ENCODE assay signal across 27 cellular contexts in the genomic region with DNA sequence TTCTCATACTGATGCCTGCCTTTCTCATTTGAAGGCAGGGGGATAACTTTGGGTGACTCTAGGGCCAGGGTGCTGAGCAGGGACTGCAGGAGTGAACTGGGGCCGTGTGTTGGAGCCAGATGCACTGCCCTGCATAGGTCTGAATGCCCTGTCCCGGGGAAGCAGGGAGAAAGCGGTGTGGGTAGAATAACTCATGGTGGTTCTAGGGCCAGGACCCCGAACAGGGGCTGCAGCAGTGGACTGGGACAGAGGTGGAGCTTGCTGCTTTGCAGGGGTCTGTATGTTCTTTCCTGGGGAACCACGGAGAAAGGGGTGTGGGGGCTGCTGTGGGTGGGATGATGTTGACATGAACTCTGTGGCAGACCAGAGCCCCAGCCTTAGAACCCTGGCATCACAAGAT. TPM values are rescaled to one million over a fixed set of nuclear protein-coding genes. Genes with fewer than 3 reads are reported as not detected.
"Had no signal": no experiment of that assay in that cellular context is flagged by ENCODE, and none has a peak within 500 bp of the region (broad histone marks: within the 10 kb centered on the region; RNA-seq: fewer than 3 reads in every experiment).

No MANE protein-coding gene starts in this region.

- H3K27me3 Mint-ChIP-seq: activated CD8-positive, alpha-beta T cell treated with anti-CD3 and anti-CD28 coated beads for 36 hours; activated naive CD8-positive, alpha-beta T cell treated with anti-CD3 and anti-CD28 coated beads, Interleukin-2, amount 50 U/mL, for 24 hours; T-cell had no signal

- H3K4me1 ChIP-seq: ascending aorta, body of pancreas had no signal

- H3K27me3 ChIP-seq: ascending aorta, body of pancreas had no signal

- H3K36me3 ChIP-seq: ascending aorta had no signal

- H3K4me3 ChIP-seq: ascending aorta, body of pancreas, SK-N-MC had no signal

- H3K9me3 ChIP-seq: ascending aorta, body of pancreas had no signal

- H3K27ac ChIP-seq: ascending aorta, body of pancreas, SK-N-MC had no signal

- H3K36me3 Mint-ChIP-seq: activated naive CD4-positive, alpha-beta T cell treated with anti-CD3 and anti-CD28 coated beads, Interleukin-2, amount 50 U/mL, for 72 hours; T-cell had no signal

- H3K27ac Mint-ChIP-seq: activated CD8-positive, alpha-beta T cell treated with anti-CD3 and anti-CD28 coated beads for 36 hours; activated naive CD4-positive, alpha-beta T cell treated with anti-CD3 and anti-CD28 coated beads, Interleukin-2, amount 50 U/mL, for 72 hours; activated naive CD8-positive, alpha-beta T cell treated with anti-CD3 and anti-CD28 coated beads, Interleukin-2, amount 50 U/mL, for 24 hours; activated T-cell treated with anti-CD3 and anti-CD28 coated beads, Interleukin-2, amount 50 U/mL, for 72 hours; T-cell had no signal

- DNase-seq: activated CD4-positive, alpha-beta T cell treated with anti-CD3 and anti-CD28 coated beads for 4 hours; activated CD8-positive, alpha-beta memory T cell treated with anti-CD3 and anti-CD28 coated beads, Interleukin-2, amount 50 U/mL, for 4 hours; activated naive CD8-positive, alpha-beta T cell treated with anti-CD3 and anti-CD28 coated beads, Interleukin-2, amount 50 U/mL, for 24 hours; activated T-cell treated with anti-CD3 and anti-CD28 coated beads, Interleukin-2, amount 50 U/mL, for 72 hours; amniotic stem cell; body of pancreas; central memory CD4-positive, alpha-beta T cell; Kasumi-1; KBM-7; NCI-H1048; NCI-H1930; NCI-H2171; NCI-H2227 treated with DMSO at 0.1 percent for 48 hours; NCI-H526 had no signal

- H3K4me3 Mint-ChIP-seq: activated CD8-positive, alpha-beta T cell treated with anti-CD3 and anti-CD28 coated beads for 36 hours; activated naive CD8-positive, alpha-beta T cell treated with anti-CD3 and anti-CD28 coated beads, Interleukin-2, amount 50 U/mL, for 24 hours; activated T-cell treated with anti-CD3 and anti-CD28 coated beads, Interleukin-2, amount 50 U/mL, for 72 hours; T-cell had no signal

- ATAC-seq: activated CD4-positive, CD25-positive, alpha-beta regulatory T cell treated with anti-CD3 and anti-CD28 coated beads, Interleukin-2, amount 50 U/mL, for 24 hours; activated CD8-positive, alpha-beta T cell treated with anti-CD3 and anti-CD28 coated beads for 36 hours; activated naive CD4-positive, alpha-beta T cell treated with anti-CD3 and anti-CD28 coated beads, Interleukin-2, amount 50 U/mL, for 72 hours; activated naive CD8-positive, alpha-beta T cell treated with anti-CD3 and anti-CD28 coated beads, Interleukin-2, amount 50 U/mL, for 24 hours; activated T-cell treated with anti-CD3 and anti-CD28 coated beads, Interleukin-2, amount 50 U/mL, for 72 hours; body of pancreas had no signal

RNA-seq across cellular contexts. Expression of a gene that starts 52.9 kb away (rescaled TPM):
- total RNA-seq: activated CD8-positive, alpha-beta T cell treated with anti-CD3 and anti-CD28 coated beads for 36 hours; activated naive CD4-positive, alpha-beta T cell treated with anti-CD3 and anti-CD28 coated beads, Interleukin-2, amount 50 U/mL, for 72 hours; activated T-cell treated with anti-CD3 and anti-CD28 coated beads, Interleukin-2, amount 50 U/mL, for 72 hours; ascending aorta; body of pancreas; bronchial epithelial cell; M059J; NCI-H460; OCI-LY7; Right ventricle myocardium inferior; RPMI7951; T-helper 2 cell treated with Interferon-gamma antibody and Interleukin-4, amounts not matched to agents 100 ng/mL and 5 ng/mL, for 36 hours had no signal
